In the genomic region with DNA sequence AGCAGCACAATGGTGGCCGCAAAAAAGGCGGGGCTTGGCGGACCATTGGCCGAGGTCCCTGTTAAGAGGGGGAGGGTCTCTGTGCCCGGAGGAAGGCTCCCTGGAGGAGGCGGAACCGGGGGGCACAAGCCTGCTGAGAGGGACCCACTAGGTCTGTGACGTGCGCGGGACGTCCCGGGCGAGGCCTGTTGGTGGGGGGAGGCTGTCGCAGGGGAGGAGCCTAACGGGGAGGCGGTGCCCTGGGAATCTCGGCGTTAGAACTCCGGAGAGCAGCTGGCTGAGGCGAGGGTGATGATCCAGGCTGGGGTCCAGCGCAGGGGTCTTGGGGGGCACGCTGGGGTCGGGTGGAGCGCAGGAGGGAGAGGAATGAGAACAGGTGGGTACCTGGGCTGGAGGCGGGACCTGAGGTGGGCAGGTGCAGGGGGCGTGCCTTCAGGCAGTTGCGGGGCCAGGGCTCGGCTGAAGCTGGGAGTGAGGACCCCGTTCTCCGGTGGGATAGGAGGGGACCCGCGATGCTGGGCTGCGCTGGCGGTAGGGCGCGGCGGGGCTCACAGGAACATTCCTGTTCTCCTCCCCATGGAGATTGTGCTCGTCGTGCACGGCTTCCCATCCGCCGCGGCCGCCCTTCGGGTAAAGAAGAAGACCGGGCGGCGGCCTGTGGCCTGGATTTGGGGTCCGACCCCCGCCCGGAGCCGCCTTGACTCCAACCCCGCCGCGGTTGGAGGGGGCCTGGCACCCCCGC, we compare ENCODE assay signal across 6 cellular contexts. TPM values are rescaled to one million over a fixed set of nuclear protein-coding genes. Genes with fewer than 3 reads are reported as not detected.
DNase-seq lines count a peak whose midpoint lies in the region; ATAC-seq and TF ChIP-seq lines count a peak whose summit lies in the region.
"Not testable (repeated sequence)": the region's sequence is repeated elsewhere in the genome, so short reads cannot be mapped to it uniquely, and the experiment has no call there.

No MANE protein-coding gene starts in this region.

- TF ChIP-seq CTCF in CD14-positive monocyte (IDR thresholded peaks at IDR 0.05); WERI-Rb-1 (IDR thresholded peaks at IDR 0.05; ENCODE audit: low read depth, low read length); ascending aorta (IDR thresholded peaks at IDR 0.05); foreskin keratinocyte (conservative IDR thresholded peaks at IDR 0.05): not testable (repeated sequence)

- not testable (repeated sequence) for H3K27ac ChIP-seq in WERI-Rb-1; ascending aorta; foreskin keratinocyte; mucosa of rectum (ENCODE audit: low read depth in 2 of 2, low read length in 2 of 2)

- peak overlapping the region; percentile 31 for H3K4me3 ChIP-seq in WERI-Rb-1 (ENCODE audit: low read depth, low read length)
- peak overlapping the region; percentile 48 to 68 for H3K4me3 ChIP-seq in ascending aorta
- H3K4me3 ChIP-seq in mucosa of rectum (ENCODE audit: low read length in 2 of 2), result peak overlapping the region; percentile 48 to 54

- H3K4me3 Mint-ChIP-seq in CD14-positive monocyte; stimulated activated effector memory CD8-positive, alpha-beta T cell treated with anti-CD3 and anti-CD28 coated beads, Interleukin-12 subunit alpha, Interleukin-12 subunit beta, amount 100 ng/mL, for 72 hours: not testable (repeated sequence)

- H3K9me3 ChIP-seq in WERI-Rb-1 (ENCODE audit: severe bottlenecking); ascending aorta; mucosa of rectum (ENCODE audit: control insufficient read depth in 2 of 2, low read length in 2 of 2): not testable (repeated sequence)

- not testable (repeated sequence) for H3K9me3 Mint-ChIP-seq in CD14-positive monocyte; stimulated activated effector memory CD8-positive, alpha-beta T cell treated with anti-CD3 and anti-CD28 coated beads, Interleukin-12 subunit alpha, Interleukin-12 subunit beta, amount 100 ng/mL, for 72 hours

- H3K27ac Mint-ChIP-seq in CD14-positive monocyte; stimulated activated effector memory CD8-positive, alpha-beta T cell treated with anti-CD3 and anti-CD28 coated beads, Interleukin-12 subunit alpha, Interleukin-12 subunit beta, amount 100 ng/mL, for 72 hours: not testable (repeated sequence)

- H3K9ac ChIP-seq in mucosa of rectum (ENCODE audit: low read depth in 1 of 2, low read length in 2 of 2), result not testable (repeated sequence)

- H3K36me3 Mint-ChIP-seq in CD14-positive monocyte; stimulated activated effector memory CD8-positive, alpha-beta T cell treated with anti-CD3 and anti-CD28 coated beads, Interleukin-12 subunit alpha, Interleukin-12 subunit beta, amount 100 ng/mL, for 72 hours: not testable (repeated sequence)

- not testable (repeated sequence) for H3K4me1 Mint-ChIP-seq in CD14-positive monocyte; stimulated activated effector memory CD8-positive, alpha-beta T cell treated with anti-CD3 and anti-CD28 coated beads, Interleukin-12 subunit alpha, Interleukin-12 subunit beta, amount 100 ng/mL, for 72 hours

- ATAC-seq in foreskin keratinocyte, result peak; percentile 31
- peak; percentile 70 for ATAC-seq in stimulated activated effector memory CD8-positive, alpha-beta T cell treated with anti-CD3 and anti-CD28 coated beads, Interleukin-12 subunit alpha, Interleukin-12 subunit beta, amount 100 ng/mL, for 72 hours

- not testable (repeated sequence) for H3K36me3 ChIP-seq in WERI-Rb-1; ascending aorta; mucosa of rectum (ENCODE audit: control insufficient read depth in 2 of 2, insufficient read depth in 2 of 2, low read length in 2 of 2)

- DNase-seq in CD14-positive monocyte (ENCODE audit: low spot score) (peak; percentile 31), WERI-Rb-1 (peak; percentile 6), ascending aorta (ENCODE audit: low spot score in 2 of 2) (peak in 1 of 2 donors; percentile 27)
- not testable (repeated sequence) for DNase-seq in foreskin keratinocyte
- DNase-seq in stimulated activated effector memory CD8-positive, alpha-beta T cell treated with anti-CD3 and anti-CD28 coated beads, Interleukin-12 subunit alpha, Interleukin-12 subunit beta, amount 100 ng/mL, for 72 hours (ENCODE audit: low spot score in 2 of 2), result peak in 1 of 2 donors; percentile 61

- intact Hi-C loops in CD14-positive monocyte (cut with micrococcal nuclease); ascending aorta (cut with DNase I): not testable (repeated sequence)

- not testable (repeated sequence) for H3K27me3 Mint-ChIP-seq in CD14-positive monocyte (ENCODE audit: low read depth in 3 of 3)

- H3K27me3 ChIP-seq in WERI-Rb-1 (ENCODE audit: insufficient read depth, low read depth, severe bottlenecking); ascending aorta; foreskin keratinocyte; mucosa of rectum (ENCODE audit: control insufficient read depth in 2 of 2, insufficient read depth in 2 of 2, low read length in 2 of 2): not testable (repeated sequence)

- H3K4me1 ChIP-seq in ascending aorta; foreskin keratinocyte; mucosa of rectum (ENCODE audit: control insufficient read depth in 2 of 2, insufficient read depth in 2 of 2, low read length in 2 of 2): not testable (repeated sequence)

RNA-seq across cellular contexts. Expression of gene SULT1A3, which starts 6.7 kb away (rescaled TPM):
- 10 to 100 TPM; 20.9 to 28.3 TPM for polyA plus RNA-seq in CD14-positive monocyte
- 14.8 TPM for total RNA-seq in ascending aorta
- 7.5 and 8.2 TPM in 2 replicates for total RNA-seq in foreskin keratinocyte
- polyA plus RNA-seq in foreskin keratinocyte, result 9.5 and 12.6 TPM in 2 replicates

RNA-seq across cellular contexts. Expression of gene SLX1A, which starts 12.0 kb away (rescaled TPM):
- 100 to 1,000 TPM; 162 to 163 TPM for polyA plus RNA-seq in CD14-positive monocyte
- total RNA-seq in ascending aorta, result 44.6 TPM
- total RNA-seq in foreskin keratinocyte, result 23.6 and 24.8 TPM in 2 replicates
- 4.2 and 9.3 TPM in 2 replicates for polyA plus RNA-seq in foreskin keratinocyte

RNA-seq across cellular contexts. Expression of gene BOLA2B, which starts 12.2 kb away (rescaled TPM):
- 100 to 1,000 TPM; 105 to 160 TPM for polyA plus RNA-seq in CD14-positive monocyte
- total RNA-seq in ascending aorta, result 643 TPM
- total RNA-seq in foreskin keratinocyte, result 165 and 184 TPM in 2 replicates
- polyA plus RNA-seq in foreskin keratinocyte, result 155 and 156 TPM in 2 replicates

RNA-seq across cellular contexts. Expression of gene CORO1A, which starts 22.3 kb away (rescaled TPM):
- 1,000 to 10,000 TPM; 1,314 to 1,346 TPM for polyA plus RNA-seq in CD14-positive monocyte
- total RNA-seq in ascending aorta, result 69.4 TPM
- total RNA-seq in foreskin keratinocyte, result 12.2 and 18.8 TPM in 2 replicates
- polyA plus RNA-seq in foreskin keratinocyte, result 18.7 and 30.3 TPM in 2 replicates

RNA-seq across cellular contexts. Expression of gene NPIPB13, which starts 42.6 kb away (rescaled TPM):
- polyA plus RNA-seq in CD14-positive monocyte (not detected), foreskin keratinocyte (0.20 and 0.72 TPM in 2 replicates)
- total RNA-seq in ascending aorta (1.3 TPM), foreskin keratinocyte (1.6 and 2.5 TPM in 2 replicates)
